In genomic region chr10:73167557-73168485, GRCh38 we compare ENCODE assay signal across 1 cellular context.
TF ChIP-seq lines count a peak whose summit lies in the region.

Gene ECD, minus strand, starts transcription at chr10:73168008. Its CDS starts 4,071 bp downstream, at chr10:73163937.
Gene FAM149B1, plus strand, starts transcription at chr10:73168119. Its CDS starts 221 bp downstream, at chr10:73168340.

TF ChIP-seq in neural cell, 6 proteins besides CTCF, POLR2A, EP300 and RAD21 (continued from another document):
- TF ChIP-seq REST (IDR thresholded peaks at IDR 0.05; ENCODE audit: borderline replicate concordance) = peak; percentile 47
- TF ChIP-seq EZH2 (IDR thresholded peaks at IDR 0.05; ENCODE audit: borderline replicate concordance, insufficient read depth, low read length, poor library complexity, severe bottlenecking) = no peak
- peak; percentile 68 for TF ChIP-seq MXI1 (conservative IDR thresholded peaks at IDR 0.05; ENCODE audit: poor library complexity, severe bottlenecking)
- peak; percentile 92 for TF ChIP-seq TAF1 (IDR thresholded peaks at IDR 0.05; ENCODE audit: low read depth)
- peak; percentile 98 for TF ChIP-seq POLR2AphosphoS5 (IDR thresholded peaks at IDR 0.05)
